ENCODE assay signal across 12 cellular contexts in the genomic region with DNA sequence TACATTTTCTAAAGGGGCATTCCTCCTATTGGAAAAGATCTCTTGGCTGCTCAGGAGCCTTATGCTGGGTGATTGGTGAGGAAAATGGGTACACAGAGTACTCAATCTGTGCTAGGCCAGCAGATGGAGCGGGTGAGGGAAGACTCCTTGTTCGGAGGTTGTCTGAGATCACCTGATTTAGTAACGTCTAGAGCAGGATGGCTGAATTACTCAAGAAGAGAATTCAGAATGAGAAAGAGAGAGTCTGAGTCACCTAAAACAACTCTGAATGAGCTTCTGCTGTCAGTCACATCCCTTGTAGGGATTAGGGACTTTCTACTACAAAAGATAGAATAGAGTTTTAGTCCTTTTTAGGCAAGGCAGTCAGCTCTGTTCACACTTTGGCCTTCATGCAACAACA. TPM values are rescaled to one million over a fixed set of nuclear protein-coding genes. Genes with fewer than 3 reads are reported as not detected.
DNase-seq lines count a peak whose midpoint lies in the region; ATAC-seq, FAIRE-seq and TF ChIP-seq lines count a peak whose summit lies in the region.
"Had no signal": no experiment of that assay in that cellular context is flagged by ENCODE, and none has a peak within 500 bp of the region (broad histone marks: within the 10 kb centered on the region; RNA-seq: fewer than 3 reads in every experiment).

No MANE protein-coding gene starts in this region.

- no peaks in the 10 kb centered on the region for H3K9me3 Mint-ChIP-seq in activated naive CD4-positive, alpha-beta T cell treated with anti-CD3 and anti-CD28 coated beads, Interleukin-2, amount 50 U/mL, for 24 hours
- H3K9me3 Mint-ChIP-seq in stimulated activated naive CD8-positive, alpha-beta T cell treated with anti-CD3 and anti-CD28 coated beads, Interleukin-15, Interleukin-2, amounts not matched to agents 100 ng/mL and 50 ng/mL, for 24 hours, result no peaks in the 10 kb centered on the region

- CTCF ChIA-PET in HepG2 (lab: Yijun Ruan, JAX; ENCODE audit: low intra/inter-chr PET ratio, low total read pairs), result no interaction called here

- ATAC-seq in HepG2, result no peak
- no peak for ATAC-seq in right lobe of liver
- peak; percentile 83 for ATAC-seq in HG03280 (IDR thresholded peaks at IDR 0.05; ENCODE audit: unreplicated experiment)
- ATAC-seq in omental fat pad (ENCODE audit: low FRiP score), result no peak
- no peak for ATAC-seq in GM21360 (IDR thresholded peaks at IDR 0.05; ENCODE audit: unreplicated experiment)
- no peak for ATAC-seq in left ventricle myocardium superior

- DNase-seq in HepG2 (ENCODE audit: low spot score), result no peak
- DNase-seq in right lobe of liver, result no peak
- no peak for DNase-seq in omental fat pad (ENCODE audit: low spot score)
- DNase-seq in left ventricle myocardium superior, result no peak
- DNase-seq: amygdala, NCI-H2171 treated with DMSO at 0.1 percent for 48 hours had no signal

- intact Hi-C loops in HepG2 (cut with micrococcal nuclease; ENCODE audit: unreplicated experiment) (no loop called here), right lobe of liver (cut with DNase I) (no loop called here), left ventricle myocardium superior (cut with micrococcal nuclease) (no loop called here)

- H3K79me2 ChIP-seq in HepG2 (ENCODE audit: insufficient read depth, low read length), result no peaks in the 10 kb centered on the region

- in situ Hi-C loops in HepG2 (cut with HindIII; ENCODE audit: extremely low pct_ligation_motif_present, low pct_unique_long_range_greater_than_20kb), result no loop called here

- H4K20me1 ChIP-seq in HepG2 (ENCODE audit: insufficient read depth, low read length), result no peaks in the 10 kb centered on the region

- no peak for TF ChIP-seq EP300 in HepG2 (IDR thresholded peaks at IDR 0.05; ENCODE audit: low read depth in 2 of 2, low read length in 2 of 2)
- no peak for TF ChIP-seq EP300 in HepG2 (CRISPR knock-in tag; IDR thresholded peaks at IDR 0.05; ENCODE audit: borderline replicate concordance)

- H3K4me3 ChIP-seq in HepG2 (replicated peaks in 1 of 3; ENCODE audit: insufficient read depth in 1 of 3, low read depth in 2 of 3, low read length in 3 of 3) (no peak overlapping the region), right lobe of liver (no peak overlapping the region)
- H3K4me3 ChIP-seq: vagina had no signal

- H3K4me3 Mint-ChIP-seq in activated naive CD4-positive, alpha-beta T cell treated with anti-CD3 and anti-CD28 coated beads, Interleukin-2, amount 50 U/mL, for 24 hours, result peak overlapping the region; percentile 23
- peak overlapping the region; percentile 56 for H3K4me3 Mint-ChIP-seq in stimulated activated naive CD8-positive, alpha-beta T cell treated with anti-CD3 and anti-CD28 coated beads, Interleukin-15, Interleukin-2, amounts not matched to agents 100 ng/mL and 50 ng/mL, for 24 hours

- no peak for TF ChIP-seq RAD21 in HepG2 (CRISPR knock-in tag; IDR thresholded peaks at IDR 0.05)

- no peak overlapping the region for H2AFZ ChIP-seq in HepG2 (ENCODE audit: low read length)

- TF ChIP-seq CTCF in HepG2 (CRISPR knock-in tag; IDR thresholded peaks at IDR 0.05), result no peak
- no peak for TF ChIP-seq CTCF in right lobe of liver (IDR thresholded peaks at IDR 0.05)
- TF ChIP-seq CTCF in omental fat pad (IDR thresholded peaks at IDR 0.05), result no peak

- H3K9me3 ChIP-seq in HepG2 (ENCODE audit: low read length) (no peaks in the 10 kb centered on the region), right lobe of liver (no peaks in the 10 kb centered on the region)
- H3K9me3 ChIP-seq: vagina had no signal

- no peaks in the 10 kb centered on the region for H3K36me3 ChIP-seq in HepG2 (replicated peaks in 1 of 2; ENCODE audit: control insufficient read depth in 1 of 2, insufficient read depth in 2 of 2, low read length in 2 of 2)
- no peaks in the 10 kb centered on the region for H3K36me3 ChIP-seq in right lobe of liver
- H3K36me3 ChIP-seq: vagina had no signal

- no TSS peak for BruUV-seq in HepG2 (replicated peaks; lab: Mats Ljungman, UMichigan)

- no peak overlapping the region for H3K9ac ChIP-seq in HepG2 (ENCODE audit: insufficient read depth, low read depth, low read length)

- no peak overlapping the region for H3K27ac Mint-ChIP-seq in activated naive CD4-positive, alpha-beta T cell treated with anti-CD3 and anti-CD28 coated beads, Interleukin-2, amount 50 U/mL, for 24 hours
- H3K27ac Mint-ChIP-seq in stimulated activated naive CD8-positive, alpha-beta T cell treated with anti-CD3 and anti-CD28 coated beads, Interleukin-15, Interleukin-2, amounts not matched to agents 100 ng/mL and 50 ng/mL, for 24 hours, result peak overlapping the region; percentile 93

- POLR2A ChIA-PET in HepG2 (lab: Yijun Ruan, JAX), result no interaction called here

- TF ChIP-seq POLR2A in HepG2 (IDR thresholded peaks at IDR 0.05; ENCODE audit: insufficient read depth in 1 of 2, low read depth in 2 of 2, low read length in 2 of 2), result no peak
- no peak for TF ChIP-seq POLR2A in right lobe of liver (IDR thresholded peaks at IDR 0.05)

- H3K27me3 ChIP-seq in HepG2 (ENCODE audit: control insufficient read depth in 1 of 2, insufficient read depth in 2 of 2, low read length in 2 of 2), result no peaks in the 10 kb centered on the region
- no peaks in the 10 kb centered on the region for H3K27me3 ChIP-seq in right lobe of liver
- H3K27me3 ChIP-seq: vagina had no signal

- H3K4me1 Mint-ChIP-seq in activated naive CD4-positive, alpha-beta T cell treated with anti-CD3 and anti-CD28 coated beads, Interleukin-2, amount 50 U/mL, for 24 hours, result peaks cover 16% of the 10 kb centered on the region
- peaks cover 16% of the 10 kb centered on the region for H3K4me1 Mint-ChIP-seq in stimulated activated naive CD8-positive, alpha-beta T cell treated with anti-CD3 and anti-CD28 coated beads, Interleukin-15, Interleukin-2, amounts not matched to agents 100 ng/mL and 50 ng/mL, for 24 hours (ENCODE audit: low read depth)

- H3K27ac ChIP-seq in HepG2 (ENCODE audit: extremely low read length, insufficient read depth, low read length) (no peak overlapping the region), right lobe of liver (no peak overlapping the region)
- H3K27ac ChIP-seq: C4-2B, vagina had no signal

- H3K4me1 ChIP-seq in HepG2 (ENCODE audit: insufficient read depth, low read length), result peaks cover 32% of the 10 kb centered on the region
- H3K4me1 ChIP-seq in right lobe of liver, result no peaks in the 10 kb centered on the region
- H3K4me1 ChIP-seq: vagina had no signal

- no peaks in the 10 kb centered on the region for H3K27me3 Mint-ChIP-seq in activated naive CD4-positive, alpha-beta T cell treated with anti-CD3 and anti-CD28 coated beads, Interleukin-2, amount 50 U/mL, for 24 hours
- H3K27me3 Mint-ChIP-seq in stimulated activated naive CD8-positive, alpha-beta T cell treated with anti-CD3 and anti-CD28 coated beads, Interleukin-15, Interleukin-2, amounts not matched to agents 100 ng/mL and 50 ng/mL, for 24 hours, result no peaks in the 10 kb centered on the region

- H3K36me3 Mint-ChIP-seq in activated naive CD4-positive, alpha-beta T cell treated with anti-CD3 and anti-CD28 coated beads, Interleukin-2, amount 50 U/mL, for 24 hours, result peaks cover 3% of the 10 kb centered on the region
- H3K36me3 Mint-ChIP-seq in stimulated activated naive CD8-positive, alpha-beta T cell treated with anti-CD3 and anti-CD28 coated beads, Interleukin-15, Interleukin-2, amounts not matched to agents 100 ng/mL and 50 ng/mL, for 24 hours (ENCODE audit: low read depth), result no peaks in the 10 kb centered on the region

- WGBS in HepG2 (ENCODE audit: low lambda C conversion rate), result 17% methylated on average over 3 of the region's 3 CpGs
- WGBS in right lobe of liver (ENCODE audit: insufficient coverage, low coverage, low lambda C conversion rate, missing lambda C conversion rate), result no CpG with 5 or more reads among the region's 3 CpGs

- 0 out of 2 replicates have a peak overlapping the region, but pooled peaks have one; percentile 18 for H3K4me2 ChIP-seq in HepG2 (ENCODE audit: low read depth, low read length)

- FAIRE-seq in HepG2 (lab: Jason Lieb, UNC), result no peak

RNA-seq across cellular contexts. Expression of a gene that starts 46.6 kb away (rescaled TPM):
- 461 and 631 TPM in 2 replicates for total RNA-seq in HepG2 (2016; rRNA removed; fragmentation: Illumina TruSeq; extraction: Trizol)
- 266 and 312 TPM in 2 replicates for total RNA-seq in HepG2 (2016; cell fraction: cytosol; rRNA removed; fragmentation: Illumina TruSeq; extraction: Trizol; ENCODE audit: low read depth)
- 456 and 631 TPM in 2 replicates for total RNA-seq in HepG2 (2016; cell fraction: insoluble cytoplasmic fraction; rRNA removed; fragmentation: Illumina TruSeq; extraction: Trizol)
- 565 and 654 TPM in 2 replicates for total RNA-seq in HepG2 (2016; cell fraction: membrane; rRNA removed; fragmentation: Illumina TruSeq; extraction: Trizol)
- total RNA-seq in HepG2 (2016; cell fraction: nucleus; rRNA removed; fragmentation: Illumina TruSeq; extraction: Trizol), result 191 and 212 TPM in 2 replicates
- polyA plus RNA-seq in HepG2 (2011; rRNA removed), result 824 and 1,080 TPM in 2 replicates
- polyA plus RNA-seq in HepG2 (2011; cell fraction: cytosol; rRNA removed), result 702 and 1,083 TPM in 2 replicates
- polyA plus RNA-seq in HepG2 (2011; cell fraction: nucleus; rRNA removed), result 225 and 358 TPM in 2 replicates
- 618 and 716 TPM in 2 replicates for polyA plus RNA-seq in HepG2 (2012)
- 383 and 426 TPM in 2 replicates for polyA plus RNA-seq in HepG2 (2016; cell fraction: cytosol; fragmentation: Illumina TruSeq; extraction: Trizol; ENCODE audit: low read depth)
- 657 and 680 TPM in 2 replicates for polyA plus RNA-seq in HepG2 (2016; cell fraction: insoluble cytoplasmic fraction; fragmentation: Illumina TruSeq; extraction: Trizol; ENCODE audit: low read depth)
- 614 and 665 TPM in 2 replicates for polyA plus RNA-seq in HepG2 (2016; cell fraction: membrane; fragmentation: Illumina TruSeq; extraction: Trizol; ENCODE audit: low read depth)
- 379 and 397 TPM in 2 replicates for polyA plus RNA-seq in HepG2 (2016; cell fraction: nucleus; fragmentation: Illumina TruSeq; extraction: Trizol; ENCODE audit: insufficient read depth, low read depth)
- 222 TPM in 1 of 2 replicates, not detected in the other for polyA minus RNA-seq in HepG2 (2011; rRNA and poly(A)+ RNA removed; ENCODE audit: low replicate concordance)
- polyA minus RNA-seq in HepG2 (2011; cell fraction: cytosol; rRNA and poly(A)+ RNA removed), result 155 and 190 TPM in 2 replicates
- 107 and 181 TPM in 2 replicates for polyA minus RNA-seq in HepG2 (2011; cell fraction: nucleus; rRNA and poly(A)+ RNA removed)
- 10 to 100 TPM in 1 of 6 experiments, not detected in 5; 88.1 TPM for total RNA-seq in right lobe of liver
- 100 to 1,000 TPM in 2 of 4 donors, under 1 TPM in 1, not detected in 1; 0.50 to 295 (median 260) TPM for total RNA-seq in omental fat pad
- total RNA-seq in left ventricle myocardium superior, result 187 TPM
- total RNA-seq: vagina had no signal

RNA-seq across cellular contexts. Expression of a gene that starts 47.2 kb away (rescaled TPM):
- 17.1 and 25.9 TPM in 2 replicates for total RNA-seq in HepG2 (2016; rRNA removed; fragmentation: Illumina TruSeq; extraction: Trizol)
- 18.8 and 24.2 TPM in 2 replicates for total RNA-seq in HepG2 (2016; cell fraction: cytosol; rRNA removed; fragmentation: Illumina TruSeq; extraction: Trizol; ENCODE audit: low read depth)
- 15.7 and 24.0 TPM in 2 replicates for total RNA-seq in HepG2 (2016; cell fraction: insoluble cytoplasmic fraction; rRNA removed; fragmentation: Illumina TruSeq; extraction: Trizol)
- 13.1 and 13.8 TPM in 2 replicates for total RNA-seq in HepG2 (2016; cell fraction: membrane; rRNA removed; fragmentation: Illumina TruSeq; extraction: Trizol)
- 12.8 and 15.4 TPM in 2 replicates for total RNA-seq in HepG2 (2016; cell fraction: nucleus; rRNA removed; fragmentation: Illumina TruSeq; extraction: Trizol)
- 2.9 and 3.3 TPM in 2 replicates for polyA plus RNA-seq in HepG2 (2011; rRNA removed)
- polyA plus RNA-seq in HepG2 (2011; cell fraction: cytosol; rRNA removed), result 1.4 and 2.1 TPM in 2 replicates
- 3.2 TPM in 2 replicates for polyA plus RNA-seq in HepG2 (2011; cell fraction: nucleus; rRNA removed)
- 3.6 and 4.8 TPM in 2 replicates for polyA plus RNA-seq in HepG2 (2012)
- 0.18 and 0.22 TPM in 2 replicates for polyA plus RNA-seq in HepG2 (2016; cell fraction: cytosol; fragmentation: Illumina TruSeq; extraction: Trizol; ENCODE audit: low read depth)
- polyA plus RNA-seq in HepG2 (2016; cell fraction: insoluble cytoplasmic fraction; fragmentation: Illumina TruSeq; extraction: Trizol; ENCODE audit: low read depth), result 8.4 and 8.9 TPM in 2 replicates
- polyA plus RNA-seq in HepG2 (2016; cell fraction: membrane; fragmentation: Illumina TruSeq; extraction: Trizol; ENCODE audit: low read depth), result 1.0 and 1.3 TPM in 2 replicates
- polyA plus RNA-seq in HepG2 (2016; cell fraction: nucleus; fragmentation: Illumina TruSeq; extraction: Trizol; ENCODE audit: insufficient read depth, low read depth), result 13.3 and 14.5 TPM in 2 replicates
- 12.4 TPM in 1 of 2 replicates, not detected in the other for polyA minus RNA-seq in HepG2 (2011; rRNA and poly(A)+ RNA removed; ENCODE audit: low replicate concordance)
- 10.8 and 11.4 TPM in 2 replicates for polyA minus RNA-seq in HepG2 (2011; cell fraction: cytosol; rRNA and poly(A)+ RNA removed)
- polyA minus RNA-seq in HepG2 (2011; cell fraction: nucleus; rRNA and poly(A)+ RNA removed), result 27.0 and 30.3 TPM in 2 replicates
- total RNA-seq in right lobe of liver, result 1 to 10 TPM in 1 of 6 experiments, not detected in 5; 5.5 TPM
- 10 to 100 TPM in 2 of 4 donors, not detected in 2; 17.9 to 21.6 TPM for total RNA-seq in omental fat pad
- total RNA-seq in left ventricle myocardium superior, result 13.0 TPM
- total RNA-seq: vagina had no signal
